Comparison of ENCODE assay signal across 18 cellular contexts in the genomic region with DNA sequence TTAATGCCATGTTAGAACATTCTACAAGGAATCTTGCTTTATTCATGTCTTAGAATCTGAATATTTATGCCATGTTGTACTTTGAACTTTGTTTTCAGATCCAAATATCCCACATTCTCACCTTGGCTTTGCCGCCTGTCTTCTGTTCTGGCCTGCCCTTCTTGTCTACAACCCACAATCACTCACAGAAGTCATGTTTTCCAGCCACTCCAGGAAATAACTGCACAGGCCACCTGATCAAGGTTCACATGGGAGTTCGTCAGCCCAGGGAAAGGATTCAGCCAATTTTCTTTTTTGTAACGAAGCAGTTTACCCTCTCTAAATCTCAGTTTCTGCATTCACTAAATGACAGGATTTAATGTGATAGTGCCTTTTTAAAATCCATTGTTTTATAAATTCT.
DNase-seq lines count a peak whose midpoint lies in the region; ATAC-seq, FAIRE-seq and TF ChIP-seq lines count a peak whose summit lies in the region.
"Had no signal": no experiment of that assay in that cellular context is flagged by ENCODE, and none has a peak within 500 bp of the region (broad histone marks: within the 10 kb centered on the region; RNA-seq: fewer than 3 reads in every experiment).

No MANE protein-coding gene starts in this region.

- no peak for TF ChIP-seq POLR2A in HepG2 (IDR thresholded peaks at IDR 0.05; ENCODE audit: insufficient read depth in 1 of 2, low read depth in 2 of 2, low read length in 2 of 2)

- H3K4me1 Mint-ChIP-seq in natural killer cell treated with Interleukin-12 subunit alpha and Interleukin-12 subunit beta and Interleukin-15 and Interleukin-18, amount 100 ng/mL, for 72 hours (ENCODE audit: low read depth in 2 of 2), result peaks cover 25 to 31% of the 10 kb centered on the region in 2 donors

- H3K27me3 Mint-ChIP-seq in natural killer cell treated with Interleukin-12 subunit alpha and Interleukin-12 subunit beta and Interleukin-15 and Interleukin-18, amount 100 ng/mL, for 72 hours, result no peaks in the 10 kb centered on the region

- H3K4me3 Mint-ChIP-seq in natural killer cell treated with Interleukin-12 subunit alpha and Interleukin-12 subunit beta and Interleukin-15 and Interleukin-18, amount 100 ng/mL, for 72 hours, result no peak overlapping the region

- FAIRE-seq in HepG2 (lab: Jason Lieb, UNC) (no peak), islet of Langerhans (lab: Jason Lieb, UNC) (peak; percentile 58)
- FAIRE-seq: G401.6 had no signal

- BruUV-seq in HepG2 (replicated peaks; lab: Mats Ljungman, UMichigan), result no TSS peak

- peaks cover 0 to 6% (median 2%) of the 10 kb centered on the region in 4 donors for H3K4me1 ChIP-seq in liver (ENCODE audit: control insufficient read depth in 4 of 4, insufficient read depth in 4 of 4, low read length in 3 of 4)
- H3K4me1 ChIP-seq in HepG2 (ENCODE audit: insufficient read depth, low read length), result no peaks in the 10 kb centered on the region

- TF ChIP-seq CTCF in liver (IDR thresholded peaks at IDR 0.05; ENCODE audit: low read depth, low read length, missing input control) (no peak), HepG2 (CRISPR knock-in tag; IDR thresholded peaks at IDR 0.05) (no peak), GM20000 (IDR thresholded peaks at IDR 0.05; ENCODE audit: extremely low read depth, missing control alignments) (no peak)

- H3K9ac ChIP-seq in liver (ENCODE audit: low read depth in 1 of 2, low read length in 2 of 2) (no peak overlapping the region), HepG2 (ENCODE audit: insufficient read depth, low read depth, low read length) (no peak overlapping the region)
- H3K9ac ChIP-seq: SK-N-SH had no signal

- intact Hi-C loops in HepG2 (cut with micrococcal nuclease; ENCODE audit: unreplicated experiment), result no loop called here

- ATAC-seq in HepG2 (no peak), HG02885 (IDR thresholded peaks at IDR 0.05; ENCODE audit: poor library complexity, unreplicated experiment) (no peak)
- ATAC-seq in natural killer cell treated with Interleukin-12 subunit alpha and Interleukin-12 subunit beta and Interleukin-15 and Interleukin-18, amount 100 ng/mL, for 72 hours, result no peak

- POLR2A ChIA-PET in HepG2 (lab: Yijun Ruan, JAX), result no interaction called here

- in situ Hi-C loops in HepG2 (cut with HindIII; ENCODE audit: extremely low pct_ligation_motif_present, low pct_unique_long_range_greater_than_20kb), result no loop called here

- TF ChIP-seq RAD21 in liver (IDR thresholded peaks at IDR 0.05) (no peak), HepG2 (CRISPR knock-in tag; IDR thresholded peaks at IDR 0.05) (no peak)

- no peaks in the 10 kb centered on the region for H3K79me2 ChIP-seq in HepG2 (ENCODE audit: insufficient read depth, low read length)

- H2AFZ ChIP-seq in HepG2 (ENCODE audit: low read length), result no peak overlapping the region
- H2AFZ ChIP-seq: PC-9 had no signal

- TF ChIP-seq EP300 in HepG2 (IDR thresholded peaks at IDR 0.05; ENCODE audit: low read depth in 2 of 2, low read length in 2 of 2), result no peak
- TF ChIP-seq EP300 in HepG2 (CRISPR knock-in tag; IDR thresholded peaks at IDR 0.05; ENCODE audit: borderline replicate concordance), result no peak

- no peaks in the 10 kb centered on the region for H3K36me3 Mint-ChIP-seq in natural killer cell treated with Interleukin-12 subunit alpha and Interleukin-12 subunit beta and Interleukin-15 and Interleukin-18, amount 100 ng/mL, for 72 hours
- H3K36me3 Mint-ChIP-seq: CD14-positive monocyte had no signal

- WGBS in liver, result 47% methylated on average over 3 of the region's 3 CpGs
- 10% methylated on average over 3 of the region's 3 CpGs for WGBS in HepG2 (ENCODE audit: low lambda C conversion rate)

- no peak for DNase-seq in HepG2 (ENCODE audit: low spot score)
- no peak for DNase-seq in natural killer cell treated with Interleukin-12 subunit alpha and Interleukin-12 subunit beta and Interleukin-15 and Interleukin-18, amount 100 ng/mL, for 72 hours (ENCODE audit: low spot score)
- DNase-seq in GM20000 (ENCODE audit: low spot score), result no peak
- DNase-seq in GM03348 (ENCODE audit: low spot score), result no peak
- DNase-seq: KG1, NCI-H1092, NCI-H1436, NCI-H187 treated with DMSO at 0.1 percent for 48 hours, NCI-H748 treated with DMSO at 0.1 percent for 48 hours, PC-9, SHP77 treated with DMSO at 0.1 percent for 48 hours, SK-N-SH had no signal

- CTCF ChIA-PET in HepG2 (lab: Yijun Ruan, JAX; ENCODE audit: low intra/inter-chr PET ratio, low total read pairs), result no interaction called here

- no peaks in the 10 kb centered on the region for H3K9me3 Mint-ChIP-seq in natural killer cell treated with Interleukin-12 subunit alpha and Interleukin-12 subunit beta and Interleukin-15 and Interleukin-18, amount 100 ng/mL, for 72 hours

- no peak overlapping the region for H3K4me2 ChIP-seq in HepG2 (ENCODE audit: low read depth, low read length)
- H3K4me2 ChIP-seq: PC-9, SK-N-SH had no signal

- H3K4me3 ChIP-seq in liver (ENCODE audit: low read depth in 1 of 3, low read length in 3 of 3) (no peak overlapping the region), HepG2 (replicated peaks in 1 of 3; ENCODE audit: insufficient read depth in 1 of 3, low read depth in 2 of 3, low read length in 3 of 3) (no peak overlapping the region)
- H3K4me3 ChIP-seq: PC-9 had no signal

- peak overlapping the region; percentile 33 to 43 for H3K27ac Mint-ChIP-seq in natural killer cell treated with Interleukin-12 subunit alpha and Interleukin-12 subunit beta and Interleukin-15 and Interleukin-18, amount 100 ng/mL, for 72 hours

- no peaks in the 10 kb centered on the region for H4K20me1 ChIP-seq in HepG2 (ENCODE audit: insufficient read depth, low read length)

- no peaks in the 10 kb centered on the region for H3K27me3 ChIP-seq in liver (ENCODE audit: control insufficient read depth in 4 of 4, insufficient read depth in 4 of 4, low read length in 3 of 4)
- H3K27me3 ChIP-seq in HepG2 (ENCODE audit: control insufficient read depth in 1 of 2, insufficient read depth in 2 of 2, low read length in 2 of 2), result no peaks in the 10 kb centered on the region; a peak in 1 of 5 replicates

- H3K9me3 ChIP-seq in liver (ENCODE audit: control insufficient read depth in 4 of 4, low read length in 3 of 4) (no peaks in the 10 kb centered on the region), HepG2 (ENCODE audit: low read length) (no peaks in the 10 kb centered on the region)
- H3K9me3 ChIP-seq: SK-N-SH had no signal

- no peak overlapping the region for H3K27ac ChIP-seq in liver (ENCODE audit: low read depth in 1 of 2, low read length in 2 of 2)
- no peak overlapping the region for H3K27ac ChIP-seq in HepG2 (ENCODE audit: extremely low read length, insufficient read depth, low read length)
- H3K27ac ChIP-seq: HL-60, PC-9 had no signal

- H3K36me3 ChIP-seq in liver (ENCODE audit: control insufficient read depth in 4 of 4, insufficient read depth in 3 of 4, low read depth in 1 of 4, low read length in 3 of 4) (no peaks in the 10 kb centered on the region), HepG2 (replicated peaks in 1 of 2; ENCODE audit: control insufficient read depth in 1 of 2, insufficient read depth in 2 of 2, low read length in 2 of 2) (no peaks in the 10 kb centered on the region)

TF ChIP-seq in liver, 16 proteins besides CTCF, POLR2A, EP300 and RAD21:
- TF ChIP-seq RXRA (IDR thresholded peaks at IDR 0.05) (peak in 1 of 2 donors; percentile 26), HNF4A (conservative IDR thresholded peaks at IDR 0.05) (peak; percentile 40 to 52), HNF4G (IDR thresholded peaks at IDR 0.05) (peak; percentile 7)
- TF ChIP-seq, protein P1, sequence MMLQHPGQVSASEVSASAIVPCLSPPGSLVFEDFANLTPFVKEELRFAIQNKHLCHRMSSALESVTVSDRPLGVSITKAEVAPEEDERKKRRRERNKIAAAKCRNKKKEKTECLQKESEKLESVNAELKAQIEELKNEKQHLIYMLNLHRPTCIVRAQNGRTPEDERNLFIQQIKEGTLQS (IDR thresholded peaks at IDR 0.05), result no peak

TF ChIP-seq in HepG2, 621 proteins besides CTCF, POLR2A, EP300 and RAD21:
- TF ChIP-seq ZNF709 (CRISPR knock-in tag; IDR thresholded peaks at IDR 0.05), result no peak
- TF ChIP-seq SP2 (CRISPR knock-in tag; IDR thresholded peaks at IDR 0.05), result no peak
- TF ChIP-seq GTF2F1 (IDR thresholded peaks at IDR 0.05; ENCODE audit: low read length), result no peak
- TF ChIP-seq ZNF292 (CRISPR knock-in tag; IDR thresholded peaks at IDR 0.05; ENCODE audit: borderline replicate concordance, low read depth), result no peak
- TF ChIP-seq ZNF816 (CRISPR knock-in tag; IDR thresholded peaks at IDR 0.05; ENCODE audit: borderline replicate concordance), result no peak
- no peak for TF ChIP-seq SRSF9 (IDR thresholded peaks at IDR 0.05; ENCODE audit: borderline replicate concordance, insufficient read depth, low read depth, low read length, poor library complexity, severe bottlenecking)
- TF ChIP-seq NCOA5 (CRISPR knock-in tag; IDR thresholded peaks at IDR 0.05), result no peak
